Comparison of ENCODE assay signal across 12 cellular contexts in the genomic region with DNA sequence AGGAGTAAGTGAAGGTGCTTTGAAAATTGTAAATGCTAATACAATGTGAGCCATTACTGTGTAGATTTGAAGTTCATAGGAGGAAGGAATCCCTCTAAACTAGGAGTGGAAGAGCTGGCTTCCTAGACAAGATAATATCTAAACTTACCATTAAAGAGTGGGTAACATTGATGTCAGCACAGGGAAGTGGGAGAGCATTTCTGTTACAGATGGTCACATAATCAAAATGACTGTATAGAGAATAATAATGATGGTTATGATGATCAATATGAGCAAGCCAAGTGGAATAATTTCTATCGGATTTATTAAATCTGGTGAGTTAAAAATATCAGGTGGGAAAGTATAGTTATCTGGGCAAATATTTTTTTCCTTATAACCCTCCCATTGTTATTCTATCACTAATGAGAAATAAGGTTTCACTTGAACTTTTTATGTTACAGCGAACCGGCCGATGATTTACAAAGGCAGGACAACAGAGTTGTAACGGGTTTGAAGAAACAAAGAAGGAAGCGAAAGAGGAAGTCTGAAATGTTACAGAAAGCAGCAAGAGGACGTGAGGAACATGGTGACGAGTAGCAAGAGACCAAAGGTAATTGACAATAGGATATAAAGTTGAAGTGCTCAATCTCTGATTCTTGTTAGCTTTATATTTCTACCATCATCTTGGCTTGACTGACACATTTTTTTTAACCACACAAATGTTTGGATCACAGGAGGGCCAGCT. TPM values are rescaled to one million over a fixed set of nuclear protein-coding genes. Genes with fewer than 3 reads are reported as not detected.
DNase-seq lines count a peak whose midpoint lies in the region; ATAC-seq lines count a peak whose summit lies in the region.
"Had no signal": no experiment of that assay in that cellular context is flagged by ENCODE, and none has a peak within 500 bp of the region (broad histone marks: within the 10 kb centered on the region; RNA-seq: fewer than 3 reads in every experiment).

No MANE protein-coding gene starts in this region.

- ATAC-seq in GM19035 (IDR thresholded peaks at IDR 0.05; ENCODE audit: unreplicated experiment) (peak; percentile 92), HG02678 (IDR thresholded peaks at IDR 0.05; ENCODE audit: unreplicated experiment) (peak; percentile 97), HG03565 (IDR thresholded peaks at IDR 0.05; ENCODE audit: unreplicated experiment) (peak; percentile 94)
- peak; percentile 80 for ATAC-seq in stimulated activated memory B cell treated with anti-CD40 and anti-IgM and Interleukin-4, amounts not matched to agents 10 μg/mL and 1 μg/mL and 100 μg/mL, for 72 hours
- ATAC-seq in activated T-cell treated with anti-CD3 and anti-CD28 coated beads, Interleukin-2, amount 50 U/mL, for 72 hours (replicated peaks in 1 of 2): no peak
- ATAC-seq: left lobe of liver had no signal

- H3K27me3 Mint-ChIP-seq in stimulated activated memory B cell treated with anti-CD40 and anti-IgM and Interleukin-4, amounts not matched to agents 10 μg/mL and 1 μg/mL and 100 μg/mL, for 72 hours: no peaks in the 10 kb centered on the region
- peaks cover 36% of the 10 kb centered on the region for H3K27me3 Mint-ChIP-seq in activated T-cell treated with anti-CD3 and anti-CD28 coated beads, Interleukin-2, amount 50 U/mL, for 72 hours (ENCODE audit: low read depth)
- H3K27me3 Mint-ChIP-seq: progenitor cell of endocrine pancreas had no signal

- no peaks in the 10 kb centered on the region for H3K36me3 Mint-ChIP-seq in stimulated activated memory B cell treated with anti-CD40 and anti-IgM and Interleukin-4, amounts not matched to agents 10 μg/mL and 1 μg/mL and 100 μg/mL, for 72 hours
- H3K36me3 Mint-ChIP-seq in activated T-cell treated with anti-CD3 and anti-CD28 coated beads, Interleukin-2, amount 50 U/mL, for 72 hours (ENCODE audit: insufficient read depth in 2 of 2): no peaks in the 10 kb centered on the region

- no peak overlapping the region for H3K4me3 Mint-ChIP-seq in stimulated activated memory B cell treated with anti-CD40 and anti-IgM and Interleukin-4, amounts not matched to agents 10 μg/mL and 1 μg/mL and 100 μg/mL, for 72 hours
- no peak overlapping the region for H3K4me3 Mint-ChIP-seq in activated T-cell treated with anti-CD3 and anti-CD28 coated beads, Interleukin-2, amount 50 U/mL, for 72 hours

- H3K9me3 Mint-ChIP-seq in stimulated activated memory B cell treated with anti-CD40 and anti-IgM and Interleukin-4, amounts not matched to agents 10 μg/mL and 1 μg/mL and 100 μg/mL, for 72 hours: no peaks in the 10 kb centered on the region
- no peaks in the 10 kb centered on the region for H3K9me3 Mint-ChIP-seq in activated T-cell treated with anti-CD3 and anti-CD28 coated beads, Interleukin-2, amount 50 U/mL, for 72 hours

- no peak for DNase-seq in NK-92 (lab: John Stamatoyannopoulos, UW; ENCODE audit: unreplicated experiment)
- DNase-seq in activated effector memory CD4-positive, alpha-beta T cell treated with anti-CD3 and anti-CD28 coated beads, Interleukin-2, amount 50 U/mL, for 16 hours: no peak
- no peak for DNase-seq in activated T-cell treated with anti-CD3 and anti-CD28 coated beads, Interleukin-2, amount 50 U/mL, for 72 hours
- DNase-seq: NCI-H2081 treated with DMSO at 0.1 percent for 48 hours had no signal

- peaks cover 15% of the 10 kb centered on the region for H3K4me1 Mint-ChIP-seq in stimulated activated memory B cell treated with anti-CD40 and anti-IgM and Interleukin-4, amounts not matched to agents 10 μg/mL and 1 μg/mL and 100 μg/mL, for 72 hours
- no peaks in the 10 kb centered on the region for H3K4me1 Mint-ChIP-seq in activated T-cell treated with anti-CD3 and anti-CD28 coated beads, Interleukin-2, amount 50 U/mL, for 72 hours (ENCODE audit: low read depth)

- H3K27ac Mint-ChIP-seq in stimulated activated memory B cell treated with anti-CD40 and anti-IgM and Interleukin-4, amounts not matched to agents 10 μg/mL and 1 μg/mL and 100 μg/mL, for 72 hours: peak overlapping the region; percentile 73
- H3K27ac Mint-ChIP-seq in activated T-cell treated with anti-CD3 and anti-CD28 coated beads, Interleukin-2, amount 50 U/mL, for 72 hours: no peak overlapping the region
- H3K27ac Mint-ChIP-seq: progenitor cell of endocrine pancreas had no signal

RNA-seq across cellular contexts. Expression of gene FMR1NB, which starts 43.5 kb away (rescaled TPM):
- not detected for total RNA-seq in activated T-cell treated with anti-CD3 and anti-CD28 coated beads, Interleukin-2, amount 50 U/mL, for 72 hours
- total RNA-seq: cardiac muscle cell; left lobe of liver; progenitor cell of endocrine pancreas; T-helper 1 cell treated with Interleukin-12 subunit alpha and Interleukin-12 subunit beta and Interleukin-4 antibody, amounts not matched to agents 30 ng/mL and 1 ng/mL, for 36 hours had no signal

Comparison
In these comparisons a context has a peak if more than half of its experiments do, and no peak if none do; other contexts are left out.
1. ATAC-seq: peak in GM19035 (single experiment), HG02678 (single experiment), HG03565 (single experiment) and stimulated activated memory B cell treated with anti-CD40 and anti-IgM and Interleukin-4, amounts not matched to agents 10 μg/mL and 1 μg/mL and 100 μg/mL, for 72 hours (single experiment); none in activated T-cell treated with anti-CD3 and anti-CD28 coated beads, Interleukin-2, amount 50 U/mL, for 72 hours (0 of 2).